Comparison of ENCODE assay signal across 17 cellular contexts in the genomic region with DNA sequence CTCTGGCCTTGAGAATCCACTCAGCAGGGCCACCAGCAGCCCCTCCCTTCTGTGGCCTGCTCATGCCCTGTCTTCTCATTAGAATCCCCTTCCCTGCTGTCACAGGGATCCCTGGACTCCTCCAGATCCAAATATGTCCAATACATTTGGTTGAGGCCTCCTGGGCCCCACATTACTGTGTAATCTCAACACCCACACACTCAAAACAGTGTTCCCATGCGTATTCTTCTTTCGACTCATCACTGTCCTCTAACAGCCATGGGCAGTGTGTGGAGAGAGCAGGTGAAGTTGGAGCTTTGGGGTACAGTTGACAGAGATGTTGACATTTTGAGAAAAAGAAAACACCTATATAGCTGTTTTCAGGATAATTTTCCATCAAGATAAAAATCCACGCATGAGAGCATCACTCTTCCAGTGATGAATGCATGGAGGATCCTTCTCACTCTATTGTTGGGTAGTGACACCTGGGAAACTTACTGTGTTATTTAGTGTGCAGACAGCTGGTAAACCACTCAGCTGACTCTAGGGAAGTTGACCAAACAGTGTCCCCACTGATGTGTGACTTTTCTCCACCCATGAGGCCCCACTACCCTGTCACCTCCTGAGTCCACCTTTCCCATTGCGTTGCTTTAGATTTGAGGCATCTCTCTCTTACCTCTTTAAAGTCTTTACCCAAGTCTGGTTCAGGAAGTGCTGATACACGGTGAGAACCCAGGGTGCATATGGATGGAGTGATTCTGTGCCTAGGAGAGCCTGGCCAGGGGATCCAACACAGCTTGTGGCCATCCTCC. TPM values are rescaled to one million over a fixed set of nuclear protein-coding genes. Genes with fewer than 3 reads are reported as not detected.
DNase-seq lines count a peak whose midpoint lies in the region; ATAC-seq, FAIRE-seq and TF ChIP-seq lines count a peak whose summit lies in the region.
"Had no signal": no experiment of that assay in that cellular context is flagged by ENCODE, and none has a peak within 500 bp of the region (broad histone marks: within the 10 kb centered on the region; RNA-seq: fewer than 3 reads in every experiment).

No MANE protein-coding gene starts in this region.

- TF ChIP-seq POLR2A in GM12891 (IDR thresholded peaks at IDR 0.05; ENCODE audit: low read depth, low read length) = no peak

- no peak overlapping the region for H2BK15ac ChIP-seq in neuronal stem cell (ENCODE audit: low read length)

- H3K4me2 ChIP-seq in BLaER1 (peak overlapping the region; percentile 67), neuronal stem cell (ENCODE audit: insufficient read depth, low read length, poor library complexity, severe bottlenecking) (no peak overlapping the region)

- no peaks in the 10 kb centered on the region for H4K20me1 ChIP-seq in BLaER1

- peak overlapping the region; percentile 52 for H3K27ac Mint-ChIP-seq in activated T-helper 1 cell treated with anti-CD3 and anti-CD28 coated beads, Interleukin-12 subunit alpha, Interleukin-12 subunit beta, Interleukin-2, Interleukin-4 antibody, amounts not matched to agents 30 ng/mL and 10 ng/mL and 1 ng/mL, durations not matched to agents 14 hours and 24 hours and 36 hours

- DNase-seq in GM12891 (ENCODE audit: insufficient read length, low spot score) (no peak), neuronal stem cell (ENCODE audit: low spot score) (no peak), islet precursor cell (no peak), GM13976 (ENCODE audit: low spot score) (no peak)
- DNase-seq in activated T-helper 1 cell treated with anti-CD3 and anti-CD28 coated beads, Interleukin-12 subunit alpha, Interleukin-12 subunit beta, Interleukin-2, Interleukin-4 antibody, amounts not matched to agents 30 ng/mL and 10 ng/mL and 1 ng/mL, durations not matched to agents 14 hours and 24 hours and 36 hours (ENCODE audit: low spot score) = no peak
- DNase-seq: C1 segment of cervical spinal cord, DMS 273 treated with DMSO at 0.1 percent for 48 hours, KBM-7, NCI-H1092, NCI-H2107, NCI-H226 had no signal

- no peak for FAIRE-seq in GM12891 (lab: Jason Lieb, UNC)

- no peak overlapping the region for H3K18ac ChIP-seq in neuronal stem cell (ENCODE audit: low read length)

- no peak overlapping the region for H2BK120ac ChIP-seq in neuronal stem cell (ENCODE audit: low read depth, low read length)

- H3K27ac ChIP-seq in BLaER1 (peak overlapping the region; percentile 77), neuronal stem cell (replicated peaks; ENCODE audit: low read length) (no peak overlapping the region)
- H3K27ac ChIP-seq: SK-N-MC had no signal

- no peak for TF ChIP-seq CTCF in GM13976 (IDR thresholded peaks at IDR 0.05; ENCODE audit: borderline replicate concordance, control extremely low read depth, extremely low read depth, insufficient read depth, missing control alignments)

- no peaks in the 10 kb centered on the region for H3K36me3 Mint-ChIP-seq in activated T-helper 1 cell treated with anti-CD3 and anti-CD28 coated beads, Interleukin-12 subunit alpha, Interleukin-12 subunit beta, Interleukin-2, Interleukin-4 antibody, amounts not matched to agents 30 ng/mL and 10 ng/mL and 1 ng/mL, durations not matched to agents 14 hours and 24 hours and 36 hours (ENCODE audit: low read depth)

- intact Hi-C loops in activated T-helper 1 cell treated with anti-CD3 and anti-CD28 coated beads, Interleukin-12 subunit alpha, Interleukin-12 subunit beta, Interleukin-2, Interleukin-4 antibody, amounts not matched to agents 30 ng/mL and 10 ng/mL and 1 ng/mL, durations not matched to agents 14 hours and 24 hours and 36 hours (cut with micrococcal nuclease) = no loop called here

- H3K14ac ChIP-seq in neuronal stem cell (ENCODE audit: low read length) = no peak overlapping the region

- no peak overlapping the region for H2AK5ac ChIP-seq in neuronal stem cell (ENCODE audit: low read depth, low read length)

- no peak overlapping the region for H3K4me3 Mint-ChIP-seq in activated T-helper 1 cell treated with anti-CD3 and anti-CD28 coated beads, Interleukin-12 subunit alpha, Interleukin-12 subunit beta, Interleukin-2, Interleukin-4 antibody, amounts not matched to agents 30 ng/mL and 10 ng/mL and 1 ng/mL, durations not matched to agents 14 hours and 24 hours and 36 hours

- H4K8ac ChIP-seq in neuronal stem cell (ENCODE audit: low read depth, low read length) = no peak overlapping the region

- ATAC-seq in GM19463 (IDR thresholded peaks at IDR 0.05; ENCODE audit: unreplicated experiment) = no peak
- ATAC-seq: Panc1, Right ventricle myocardium inferior had no signal

- no peak overlapping the region for H2BK5ac ChIP-seq in neuronal stem cell (ENCODE audit: low read length)

- in situ Hi-C loops in GM13976 (cut with MboI; ENCODE audit: low sequenced_read_pairs, unreplicated experiment) = loop anchor here (5.0 kb wide), 1 partner anchor 249 kb away; no protein-coding TSS in a partner anchor

- no peak overlapping the region for H3K4ac ChIP-seq in neuronal stem cell (ENCODE audit: low read length)

- H3K27me3 Mint-ChIP-seq in activated T-helper 1 cell treated with anti-CD3 and anti-CD28 coated beads, Interleukin-12 subunit alpha, Interleukin-12 subunit beta, Interleukin-2, Interleukin-4 antibody, amounts not matched to agents 30 ng/mL and 10 ng/mL and 1 ng/mL, durations not matched to agents 14 hours and 24 hours and 36 hours (ENCODE audit: insufficient read depth) = no peaks in the 10 kb centered on the region

- H3K4me1 ChIP-seq in BLaER1 = peaks cover 73% of the 10 kb centered on the region
- no peaks in the 10 kb centered on the region for H3K4me1 ChIP-seq in neuronal stem cell (ENCODE audit: control insufficient read depth in 2 of 2, insufficient read depth in 1 of 2, low read depth in 1 of 2, low read length in 2 of 2)

- H3K36me3 ChIP-seq in BLaER1 (no peaks in the 10 kb centered on the region), neuronal stem cell (replicated peaks in 1 of 2; ENCODE audit: control insufficient read depth in 2 of 2, insufficient read depth in 2 of 2, low read length in 2 of 2) (no peaks in the 10 kb centered on the region)

- no peaks in the 10 kb centered on the region for H3K9me3 Mint-ChIP-seq in activated T-helper 1 cell treated with anti-CD3 and anti-CD28 coated beads, Interleukin-12 subunit alpha, Interleukin-12 subunit beta, Interleukin-2, Interleukin-4 antibody, amounts not matched to agents 30 ng/mL and 10 ng/mL and 1 ng/mL, durations not matched to agents 14 hours and 24 hours and 36 hours

- H3K27me3 ChIP-seq in BLaER1 = no peaks in the 10 kb centered on the region
- H3K27me3 ChIP-seq in neuronal stem cell (ENCODE audit: control insufficient read depth in 3 of 3, insufficient read depth in 3 of 3, low read depth in 1 of 3, low read length in 3 of 3) = peaks cover 3 to 60% (median 55%) of the 10 kb centered on the region in 3 experiments

- no peak overlapping the region for H4K91ac ChIP-seq in neuronal stem cell (ENCODE audit: low read depth, low read length, poor library complexity)

- no peaks in the 10 kb centered on the region for H3K9me3 ChIP-seq in BLaER1
- peaks cover 0 to 5% of the 10 kb centered on the region in 2 donors for H3K9me3 ChIP-seq in neuronal stem cell (replicated peaks in 1 of 2; ENCODE audit: control insufficient read depth in 2 of 2, insufficient read depth in 1 of 2, low read depth in 1 of 2, low read length in 2 of 2)

- no peak overlapping the region for H2BK12ac ChIP-seq in neuronal stem cell (ENCODE audit: low read length)

- no peaks in the 10 kb centered on the region for H3K79me1 ChIP-seq in neuronal stem cell (ENCODE audit: low read depth, low read length)

- H3K4me1 Mint-ChIP-seq in activated T-helper 1 cell treated with anti-CD3 and anti-CD28 coated beads, Interleukin-12 subunit alpha, Interleukin-12 subunit beta, Interleukin-2, Interleukin-4 antibody, amounts not matched to agents 30 ng/mL and 10 ng/mL and 1 ng/mL, durations not matched to agents 14 hours and 24 hours and 36 hours (ENCODE audit: low read depth) = peaks cover 20% of the 10 kb centered on the region

- WGBS in neuronal stem cell (ENCODE audit: extremely low coverage in 2 of 2, insufficient read length in 2 of 2, insufficient replicate concordance in 1 of 2), 2 donors = no CpG with 5 or more reads among the region's 5 CpGs

- no peak overlapping the region for H3K9ac ChIP-seq in BLaER1
- H3K9ac ChIP-seq in neuronal stem cell (ENCODE audit: low read depth, low read length, poor library complexity) = no peak overlapping the region

- peak overlapping the region; percentile 26 for H3K23ac ChIP-seq in neuronal stem cell (ENCODE audit: low read depth, low read length, poor library complexity)

- no peak overlapping the region for H2AFZ ChIP-seq in neuronal stem cell (ENCODE audit: low read length)

- H3K4me3 ChIP-seq in BLaER1 = no peak overlapping the region
- H3K4me3 ChIP-seq in neuronal stem cell (ENCODE audit: low read length in 2 of 2) = no peak overlapping the region
- H3K4me3 ChIP-seq: SK-N-MC had no signal

TF ChIP-seq in GM12891, 5 proteins besides CTCF, POLR2A, EP300 and RAD21:
- TF ChIP-seq SPI1 (IDR thresholded peaks at IDR 0.05; ENCODE audit: low read depth, low read length) (0 out of 2 replicates have a peak, but pooled peaks have one; percentile 7), POLR2AphosphoS5 (IDR thresholded peaks at IDR 0.05; ENCODE audit: low read depth, low read length) (no peak)

RNA-seq across cellular contexts. Expression of gene VPREB1, which starts 28.7 kb away (rescaled TPM):
- not detected for polyA plus RNA-seq in GM12891 (2012; ENCODE audit: low read depth, missing spikeins)
- total RNA-seq in activated T-helper 1 cell treated with anti-CD3 and anti-CD28 coated beads, Interleukin-12 subunit alpha, Interleukin-12 subunit beta, Interleukin-2, Interleukin-4 antibody, amounts not matched to agents 30 ng/mL and 10 ng/mL and 1 ng/mL, durations not matched to agents 14 hours and 24 hours and 36 hours = not detected in 2 replicates
- not detected for polyA plus RNA-seq in neuronal stem cell (2013, experiment 1 of 2)
- polyA plus RNA-seq in neuronal stem cell (2013, experiment 2 of 2) = not detected
- total RNA-seq: M059J, Right ventricle myocardium inferior had no signal
